Comparison of ENCODE assay signal across 15 cellular contexts in genomic region chr5:148855249-148856008, GRCh38. TPM values are rescaled to one million over a fixed set of nuclear protein-coding genes. Genes with fewer than 3 reads are reported as not detected.
A peak's percentile ranks its signal among the peaks of the same experiment; 100 is the strongest.
DNase-seq lines count a peak whose midpoint lies in the region; ATAC-seq and TF ChIP-seq lines count a peak whose summit lies in the region.
"Had no signal": no experiment of that assay in that cellular context is flagged by ENCODE, and none has a peak within 500 bp of the region (broad histone marks: within the 10 kb centered on the region; RNA-seq: fewer than 3 reads in every experiment).

No MANE protein-coding gene starts in this region.

- no peaks in the 10 kb centered on the region for H3K27me3 Mint-ChIP-seq in CD8-positive, alpha-beta memory T cell
- H3K27me3 Mint-ChIP-seq in T-helper 17 cell (peaks cover 10% of the 10 kb centered on the region), natural killer cell (ENCODE audit: low read depth in 2 of 2) (no peaks in the 10 kb centered on the region)
- H3K27me3 Mint-ChIP-seq: activated naive CD4-positive, alpha-beta T cell treated with anti-CD3 and anti-CD28 coated beads, Interleukin-2, amount 50 U/mL, for 24 hours had no signal

- POLR2A ChIA-PET in CD8-positive, alpha-beta memory T cell (lab: Charles Lee), result interaction anchor here (0.7 kb wide), 1 partner anchor 28 kb away, joined by 3 read pairs; no protein-coding TSS in a partner anchor

- no peak for TF ChIP-seq CTCF in AG10803 (conservative IDR thresholded peaks at IDR 0.05; ENCODE audit: low read length)
- TF ChIP-seq CTCF in natural killer cell (IDR thresholded peaks at IDR 0.05), result no peak

- CTCF ChIA-PET in CD8-positive, alpha-beta memory T cell (lab: Charles Lee), result interaction anchor here (0.8 to 2.0 kb wide), 5 partner anchors 22 to 102 kb away, joined by 3 to 6 read pairs (median 4); partner anchors contain the start of gene ADRB2

- H3K9me3 ChIP-seq in CD8-positive, alpha-beta memory T cell (ENCODE audit: low read length), result no peaks in the 10 kb centered on the region
- H3K9me3 ChIP-seq in T-helper 17 cell (ENCODE audit: control insufficient read depth, low read length, poor library complexity, severe bottlenecking), result no peaks in the 10 kb centered on the region

- H3K4me3 Mint-ChIP-seq in CD8-positive, alpha-beta memory T cell, result peak overlapping the region; percentile 54 to 86 (median 78)
- no peak overlapping the region for H3K4me3 Mint-ChIP-seq in T-helper 17 cell
- H3K4me3 Mint-ChIP-seq in natural killer cell, result peak overlapping the region; percentile 85
- H3K4me3 Mint-ChIP-seq: activated naive CD4-positive, alpha-beta T cell treated with anti-CD3 and anti-CD28 coated beads, Interleukin-2, amount 50 U/mL, for 24 hours had no signal

- H3K36me3 Mint-ChIP-seq in CD8-positive, alpha-beta memory T cell, result peaks cover 0 to 10% (median 1%) of the 10 kb centered on the region in 3 donors
- H3K36me3 Mint-ChIP-seq in T-helper 17 cell (ENCODE audit: low read depth) (no peaks in the 10 kb centered on the region), natural killer cell (no peaks in the 10 kb centered on the region)
- H3K36me3 Mint-ChIP-seq: activated naive CD4-positive, alpha-beta T cell treated with anti-CD3 and anti-CD28 coated beads, Interleukin-2, amount 50 U/mL, for 24 hours had no signal

- no peak overlapping the region for H3K4me3 ChIP-seq in AG10803 (ENCODE audit: low read length)
- no peak overlapping the region for H3K4me3 ChIP-seq in CD8-positive, alpha-beta memory T cell (ENCODE audit: low read length)

- DNase-seq in AG10803 (ENCODE audit: low read depth) (peak; percentile 25), T-helper 17 cell (no peak), natural killer cell (no peak), NCI-H526 (lab: John Stamatoyannopoulos, UW) (no peak)
- DNase-seq in CD8-positive, alpha-beta memory T cell, result peak in 3 of 5 donors; percentile 23 to 70 (median 56)
- DNase-seq: activated CD4-positive, alpha-beta T cell treated with anti-CD3 and anti-CD28 coated beads, Interleukin-2, amount 50 U/mL, for 4 hours; C1 segment of cervical spinal cord; caudate nucleus; KBM-7; NCI-H1930; NCI-H526 treated with DMSO at 0.1 percent for 48 hours had no signal

- peak overlapping the region; percentile 2 for H3K27ac ChIP-seq in CD8-positive, alpha-beta memory T cell (ENCODE audit: low read depth, low read length)

- H3K27ac Mint-ChIP-seq in CD8-positive, alpha-beta memory T cell, result peak overlapping the region; percentile 85 to 99 (median 96)
- H3K27ac Mint-ChIP-seq in T-helper 17 cell (peak overlapping the region; percentile 81), natural killer cell (peak overlapping the region; percentile 94 to 97)

- H3K4me1 Mint-ChIP-seq in CD8-positive, alpha-beta memory T cell, result peaks cover 93 to 99% (median 97%) of the 10 kb centered on the region in 3 donors
- H3K4me1 Mint-ChIP-seq in T-helper 17 cell, result peaks cover 21% of the 10 kb centered on the region
- peaks cover 97 to 100% of the 10 kb centered on the region in 2 donors for H3K4me1 Mint-ChIP-seq in natural killer cell

- H3K36me3 ChIP-seq in CD8-positive, alpha-beta memory T cell (ENCODE audit: insufficient read depth, low read length), result no peaks in the 10 kb centered on the region

- H3K9me3 Mint-ChIP-seq in CD8-positive, alpha-beta memory T cell, result no peaks in the 10 kb centered on the region
- no peaks in the 10 kb centered on the region for H3K9me3 Mint-ChIP-seq in natural killer cell
- H3K9me3 Mint-ChIP-seq: activated naive CD4-positive, alpha-beta T cell treated with anti-CD3 and anti-CD28 coated beads, Interleukin-2, amount 50 U/mL, for 24 hours had no signal

- H3K27me3 ChIP-seq in CD8-positive, alpha-beta memory T cell (ENCODE audit: insufficient read depth, low read length, poor library complexity, severe bottlenecking), result no peaks in the 10 kb centered on the region

- ATAC-seq in T-helper 17 cell, result peak; percentile 64
- peak; percentile 81 to 89 (median 81) for ATAC-seq in natural killer cell
- no peak for ATAC-seq in GM21529 (IDR thresholded peaks at IDR 0.05; ENCODE audit: unreplicated experiment)
- ATAC-seq in GM21423 (IDR thresholded peaks at IDR 0.05; ENCODE audit: unreplicated experiment), result no peak
- ATAC-seq in HG03439 (IDR thresholded peaks at IDR 0.05; ENCODE audit: unreplicated experiment), result no peak

- peaks cover 81% of the 10 kb centered on the region for H3K4me1 ChIP-seq in CD8-positive, alpha-beta memory T cell (ENCODE audit: insufficient read depth, low read length)

- intact Hi-C loops in natural killer cell (cut with micrococcal nuclease), result loop anchor here (1.0 kb wide), 1 partner anchor 11 kb away; no protein-coding TSS in a partner anchor

RNA-seq across cellular contexts. Expression of gene ADRB2, which starts 29.0 kb away (rescaled TPM):
- 1 to 10 TPM; 1.6 to 2.1 TPM for total RNA-seq in CD8-positive, alpha-beta memory T cell
- 25.7 TPM for polyA plus RNA-seq in CD8-positive, alpha-beta memory T cell
- total RNA-seq in T-helper 17 cell, result 1 to 10 TPM; 2.9 to 5.7 TPM
- 10 to 100 TPM; 47.1 to 78.9 (median 60.7) TPM for total RNA-seq in natural killer cell

Comparison
In these comparisons a context has a peak if more than half of its experiments do, and no peak if none do; other contexts are left out.
1. DNase-seq: peak in AG10803 (single experiment) and CD8-positive, alpha-beta memory T cell (3 of 5); none in T-helper 17 cell (0 of 3), natural killer cell (single experiment) and NCI-H526 (0 of 2).
2. ATAC-seq: peak in T-helper 17 cell (single experiment) and natural killer cell (3 of 3); none in GM21529 (single experiment), GM21423 (single experiment) and HG03439 (single experiment).
3. RNA of gene ADRB2, which starts 29.0 kb away (total RNA-seq): 47.1 to 78.9 TPM in natural killer cell; 2.9 to 5.7 TPM in T-helper 17 cell and 1.6 to 2.1 TPM in CD8-positive, alpha-beta memory T cell; every median in the first group is over 4 times any median in the second.
4. Peak in every context shown above with its lines, with median percentiles within 50 percentile points of each other: H3K27ac Mint-ChIP-seq.